In the genomic region with DNA sequence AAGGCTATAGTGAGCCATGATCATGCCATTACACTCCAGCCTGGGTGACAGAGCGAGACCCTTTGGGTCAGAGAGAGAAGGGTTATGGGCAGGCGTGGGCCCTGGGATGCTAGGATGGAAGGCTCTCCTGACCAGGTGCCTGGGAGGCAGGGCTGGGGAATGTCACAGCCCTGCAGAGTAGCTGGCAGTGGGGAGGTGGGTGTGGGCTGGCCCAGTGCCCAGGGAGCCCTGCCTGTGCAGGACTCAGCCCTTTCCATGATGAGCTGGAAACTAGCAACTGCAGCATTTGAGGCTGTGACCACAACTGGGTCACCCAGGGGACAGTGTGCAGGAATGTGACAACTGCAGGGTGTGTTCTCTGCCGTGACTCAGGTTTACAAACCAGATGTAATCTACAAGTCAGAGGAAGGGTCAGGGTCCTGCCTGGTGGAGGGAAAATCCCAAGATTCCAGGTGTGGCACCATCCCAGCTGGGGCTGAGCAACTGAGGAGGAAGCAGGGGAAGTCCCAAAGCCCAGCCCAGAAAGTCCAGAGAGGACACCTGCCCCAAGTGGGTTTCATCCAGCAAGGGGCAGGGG, we compare ENCODE assay signal across 12 cellular contexts. TPM values are rescaled to one million over a fixed set of nuclear protein-coding genes. Genes with fewer than 3 reads are reported as not detected.
DNase-seq lines count a peak whose midpoint lies in the region; FAIRE-seq and TF ChIP-seq lines count a peak whose summit lies in the region.
"Had no signal": no experiment of that assay in that cellular context is flagged by ENCODE, and none has a peak within 500 bp of the region (broad histone marks: within the 10 kb centered on the region; RNA-seq: fewer than 3 reads in every experiment).

No MANE protein-coding gene starts in this region.

- H3K9ac ChIP-seq in keratinocyte (ENCODE audit: control insufficient read depth, extremely low read depth, insufficient read depth, low read length), result no peak overlapping the region
- H3K9ac ChIP-seq: neural progenitor cell had no signal

- intact Hi-C loops in activated CD4-positive, alpha-beta memory T cell treated with anti-CD3 and anti-CD28 coated beads for 36 hours (cut with micrococcal nuclease), result loop anchor here (5.0 kb wide), 1 partner anchor 53 kb away; no protein-coding TSS in a partner anchor

- peaks cover 3% of the 10 kb centered on the region for H3K27me3 ChIP-seq in keratinocyte (ENCODE audit: control insufficient read depth, extremely low read depth, insufficient read depth, low read length)
- H3K27me3 ChIP-seq: neural progenitor cell had no signal

- no peaks in the 10 kb centered on the region for H3K79me2 ChIP-seq in keratinocyte (ENCODE audit: control insufficient read depth, insufficient read depth, low read length)

- FAIRE-seq in keratinocyte (lab: Jason Lieb, UNC) (no peak), urothelium cell line (lab: Jason Lieb, UNC) (peak; percentile 66)

- CTCF ChIA-PET in activated CD4-positive, alpha-beta memory T cell treated with anti-CD3 and anti-CD28 coated beads for 36 hours (lab: Charles Lee), result interaction anchor here (0.9 to 2.9 kb wide), 2 partner anchors 85 to 342 kb away, joined by 3 to 34 read pairs; no protein-coding TSS in a partner anchor

- TF ChIP-seq CTCF in keratinocyte (optimal IDR thresholded peaks at IDR 0.05 in 1 of 3, IDR thresholded peaks at IDR 0.05 in 1 of 3, conservative IDR thresholded peaks at IDR 0.05 in 1 of 3; ENCODE audit: extremely low read depth in 1 of 3, insufficient read depth in 2 of 3, low read length in 3 of 3), result no peak

- no peak overlapping the region for H2AFZ ChIP-seq in keratinocyte (ENCODE audit: control insufficient read depth, low read length)
- H2AFZ ChIP-seq: neural progenitor cell had no signal

- DNase-seq in stimulated activated CD4-positive, alpha-beta T cell treated with anti-CD3 and anti-CD28 coated beads, Interleukin-4, amount 100 ng/mL, for 48 hours (ENCODE audit: low read depth in 2 of 2), result peak; percentile 3 to 6
- DNase-seq in stimulated activated CD4-positive, alpha-beta T cell treated with anti-CD3 and anti-CD28 coated beads, Interleukin-12 subunit alpha, Interleukin-12 subunit beta, amount 100 ng/mL, for 4 hours, result no peak
- peak; percentile 46 for DNase-seq in activated CD4-positive, alpha-beta memory T cell treated with anti-CD3 and anti-CD28 coated beads for 36 hours
- DNase-seq in keratinocyte (ENCODE audit: low read depth, low spot score) (peak; percentile 86), urothelium cell line (ENCODE audit: low spot score) (peak; percentile 88), GM03348 (ENCODE audit: low spot score) (no peak), NCI-H524 (lab: John Stamatoyannopoulos, UW) (no peak), anterior cingulate cortex (lab: John Stamatoyannopoulos, UW) (no peak)
- DNase-seq: activated T-cell treated with anti-CD3 and anti-CD28 coated beads for 4 hours, NCI-H82 had no signal

- H3K36me3 ChIP-seq in keratinocyte (ENCODE audit: control insufficient read depth in 2 of 2, extremely low read depth in 1 of 2, insufficient read depth in 2 of 2, low read length in 2 of 2), result no peaks in the 10 kb centered on the region
- H3K36me3 ChIP-seq: neural progenitor cell had no signal

- dilution Hi-C loops in keratinocyte (cut with MboI; ENCODE audit: extremely low pct_ligation_motif_present, low sequenced_read_pairs), result no loop called here

- no peaks in the 10 kb centered on the region for H3K9me3 ChIP-seq in keratinocyte (ENCODE audit: control insufficient read depth, low read depth, low read length)

- no peak overlapping the region for H3K4me3 Mint-ChIP-seq in activated CD4-positive, alpha-beta memory T cell treated with anti-CD3 and anti-CD28 coated beads for 36 hours
- H3K4me3 Mint-ChIP-seq: neural progenitor cell had no signal

- H4K20me1 ChIP-seq in keratinocyte (ENCODE audit: control insufficient read depth, extremely low read depth, insufficient read depth, low read length), result no peaks in the 10 kb centered on the region

- no peak overlapping the region for H3K4me2 ChIP-seq in keratinocyte (ENCODE audit: control insufficient read depth, extremely low read depth, insufficient read depth, low read depth, low read length)
- H3K4me2 ChIP-seq: neural progenitor cell had no signal

- peaks cover 8% of the 10 kb centered on the region for H3K4me1 Mint-ChIP-seq in activated CD4-positive, alpha-beta memory T cell treated with anti-CD3 and anti-CD28 coated beads for 36 hours (ENCODE audit: low read depth)

- no peak overlapping the region for H3K27ac ChIP-seq in keratinocyte (ENCODE audit: control insufficient read depth, insufficient read depth, low read length)
- H3K27ac ChIP-seq: neural progenitor cell had no signal

- no peaks in the 10 kb centered on the region for H3K9me1 ChIP-seq in keratinocyte (ENCODE audit: control insufficient read depth, extremely low read depth, insufficient read depth, low read length)

- peak overlapping the region; percentile 44 for H3K27ac Mint-ChIP-seq in activated CD4-positive, alpha-beta memory T cell treated with anti-CD3 and anti-CD28 coated beads for 36 hours
- H3K27ac Mint-ChIP-seq: neural progenitor cell had no signal

- H3K4me3 ChIP-seq in keratinocyte (ENCODE audit: control insufficient read depth in 2 of 3, extremely low read depth in 1 of 3, insufficient read depth in 2 of 3, low read depth in 1 of 3, low read length in 3 of 3), result no peak overlapping the region
- H3K4me3 ChIP-seq: neural progenitor cell had no signal

- no peaks in the 10 kb centered on the region for H3K36me3 Mint-ChIP-seq in activated CD4-positive, alpha-beta memory T cell treated with anti-CD3 and anti-CD28 coated beads for 36 hours
- H3K36me3 Mint-ChIP-seq: neural progenitor cell had no signal

- H3K27me3 Mint-ChIP-seq in activated CD4-positive, alpha-beta memory T cell treated with anti-CD3 and anti-CD28 coated beads for 36 hours, result peaks cover 2% of the 10 kb centered on the region

- POLR2A ChIA-PET in activated CD4-positive, alpha-beta memory T cell treated with anti-CD3 and anti-CD28 coated beads for 36 hours (lab: Charles Lee), result no interaction called here

- peaks cover 9% of the 10 kb centered on the region for H3K4me1 ChIP-seq in keratinocyte (ENCODE audit: control insufficient read depth, extremely low read depth, insufficient read depth, low read length)

- H3K9me3 Mint-ChIP-seq in activated CD4-positive, alpha-beta memory T cell treated with anti-CD3 and anti-CD28 coated beads for 36 hours, result no peaks in the 10 kb centered on the region
- H3K9me3 Mint-ChIP-seq: neural progenitor cell had no signal

RNA-seq across cellular contexts. Expression of a gene that starts 45.4 kb away (rescaled TPM):
- total RNA-seq in activated CD4-positive, alpha-beta memory T cell treated with anti-CD3 and anti-CD28 coated beads for 36 hours, result not detected
- polyA plus RNA-seq in keratinocyte, result not detected in 3 replicates
- not detected for polyA plus RNA-seq in keratinocyte (2011; ENCODE audit: low read depth)
- polyA plus RNA-seq in keratinocyte (2011; cell fraction: cytosol; rRNA removed), result not detected in 2 replicates
- polyA plus RNA-seq in keratinocyte (2011; cell fraction: nucleus; rRNA removed), result not detected in 2 replicates
- not detected in 2 replicates for polyA plus RNA-seq in keratinocyte (2012; ENCODE audit: low replicate concordance)
- polyA minus RNA-seq in keratinocyte, result not detected in 3 replicates
- not detected for polyA minus RNA-seq in keratinocyte (2011; cell fraction: cytosol; rRNA and poly(A)+ RNA removed)
- polyA minus RNA-seq in keratinocyte (2011; cell fraction: nucleus; rRNA and poly(A)+ RNA removed), result not detected in 2 replicates
- total RNA-seq: epithelial cell of proximal tubule had no signal

RNA-seq across cellular contexts. Expression of a gene that starts 51.8 kb away (rescaled TPM):
- 10 to 100 TPM; 20.8 to 21.2 TPM for total RNA-seq in activated CD4-positive, alpha-beta memory T cell treated with anti-CD3 and anti-CD28 coated beads for 36 hours
- 19.5 to 24.2 TPM (median 24.1 TPM) in 3 replicates for polyA plus RNA-seq in keratinocyte
- 3.5 TPM for polyA plus RNA-seq in keratinocyte (2011; ENCODE audit: low read depth)
- polyA plus RNA-seq in keratinocyte (2011; cell fraction: cytosol; rRNA removed), result 20.3 and 30.6 TPM in 2 replicates
- 35.4 and 36.5 TPM in 2 replicates for polyA plus RNA-seq in keratinocyte (2011; cell fraction: nucleus; rRNA removed)
- polyA plus RNA-seq in keratinocyte (2012; ENCODE audit: low replicate concordance), result 8.3 and 12.5 TPM in 2 replicates
- 19.0 to 29.5 TPM (median 23.7 TPM) in 3 replicates for polyA minus RNA-seq in keratinocyte
- 17.3 TPM for polyA minus RNA-seq in keratinocyte (2011; cell fraction: cytosol; rRNA and poly(A)+ RNA removed)
- 12.0 and 29.8 TPM in 2 replicates for polyA minus RNA-seq in keratinocyte (2011; cell fraction: nucleus; rRNA and poly(A)+ RNA removed)

Comparison
In these comparisons a context has a peak if more than half of its experiments do, and no peak if none do; other contexts are left out.
1. DNase-seq: peak in stimulated activated CD4-positive, alpha-beta T cell treated with anti-CD3 and anti-CD28 coated beads, Interleukin-4, amount 100 ng/mL, for 48 hours (2 of 2), activated CD4-positive, alpha-beta memory T cell treated with anti-CD3 and anti-CD28 coated beads for 36 hours (single experiment), keratinocyte (single experiment) and urothelium cell line (single experiment); none in stimulated activated CD4-positive, alpha-beta T cell treated with anti-CD3 and anti-CD28 coated beads, Interleukin-12 subunit alpha, Interleukin-12 subunit beta, amount 100 ng/mL, for 4 hours (single experiment), GM03348 (single experiment), NCI-H524 (0 of 2) and anterior cingulate cortex (0 of 58).